In the genomic region with DNA sequence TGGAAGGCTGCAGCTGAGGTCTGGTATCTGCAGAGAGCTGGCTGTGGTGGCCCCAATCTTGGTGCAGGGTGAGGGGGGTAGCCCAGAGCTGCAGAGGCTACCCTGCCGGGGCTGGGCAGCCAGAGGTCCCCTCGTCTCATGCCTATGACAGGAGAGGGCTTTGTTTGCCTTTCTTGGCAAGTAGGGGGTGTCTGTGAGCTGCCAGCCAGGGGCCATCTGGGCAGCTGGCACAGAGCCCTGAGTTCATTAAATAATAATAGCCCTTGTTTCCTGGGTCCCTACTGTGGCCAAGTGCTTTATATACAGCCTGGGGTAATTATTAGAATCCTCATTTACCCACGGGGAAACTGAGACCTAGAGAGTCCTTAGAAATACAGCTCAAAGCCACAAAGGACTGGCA, we compare ENCODE assay signal across 9 cellular contexts.
A peak's percentile ranks its signal among the peaks of the same experiment; 100 is the strongest.
DNase-seq lines count a peak whose midpoint lies in the region; ATAC-seq and TF ChIP-seq lines count a peak whose summit lies in the region.
"Had no signal": no experiment of that assay in that cellular context is flagged by ENCODE, and none has a peak within 500 bp of the region (broad histone marks: within the 10 kb centered on the region; RNA-seq: fewer than 3 reads in every experiment).

No MANE protein-coding gene starts in this region.

- DNase-seq in COLO668 (lab: John Stamatoyannopoulos, UW; ENCODE audit: unreplicated experiment), result peak; percentile 49
- DNase-seq in NCI-H1417 (lab: John Stamatoyannopoulos, UW), result peak in 2 of 3 experiments; percentile 87 to 97
- no peak for DNase-seq in astrocyte of the cerebellum (ENCODE audit: low read depth)
- no peak for DNase-seq in left colon
- DNase-seq in stimulated activated CD8-positive, alpha-beta memory T cell treated with anti-CD3 and anti-CD28 coated beads, Interleukin-4, amount 100 ng/mL, for 48 hours, result no peak
- DNase-seq in activated effector memory CD4-positive, alpha-beta T cell treated with anti-CD3 and anti-CD28 coated beads, Interleukin-2, amount 50 U/mL, for 16 hours, result no peak
- no peak for DNase-seq in MV-4-11 (lab: John Stamatoyannopoulos, UW)
- DNase-seq: naive B cell had no signal

- no peak overlapping the region for H3K4me3 ChIP-seq in astrocyte of the cerebellum (ENCODE audit: low read depth, low read length)

- intact Hi-C loops in left colon (cut with DNase I, micrococcal nuclease), result no loop called here

- in situ Hi-C loops in astrocyte of the cerebellum (cut with HindIII; ENCODE audit: low sequenced_read_pairs), result no loop called here

- peak; percentile 14 for ATAC-seq in left colon
- no peak for ATAC-seq in GM19463 (IDR thresholded peaks at IDR 0.05; ENCODE audit: unreplicated experiment)

- TF ChIP-seq CTCF in astrocyte of the cerebellum (IDR thresholded peaks at IDR 0.05; ENCODE audit: low read depth, low read length, missing control alignments), result peak; percentile 12

Comparison
In these comparisons a context has a peak if more than half of its experiments do, and no peak if none do; other contexts are left out.
1. DNase-seq: peak in COLO668 (single experiment) and NCI-H1417 (2 of 3); none in astrocyte of the cerebellum (single experiment), left colon (0 of 2), stimulated activated CD8-positive, alpha-beta memory T cell treated with anti-CD3 and anti-CD28 coated beads, Interleukin-4, amount 100 ng/mL, for 48 hours (single experiment), activated effector memory CD4-positive, alpha-beta T cell treated with anti-CD3 and anti-CD28 coated beads, Interleukin-2, amount 50 U/mL, for 16 hours (single experiment) and MV-4-11 (single experiment).